Comparison of ENCODE assay signal across 8 cellular contexts in genomic region chr11:62841361-62842170, GRCh38. TPM values are rescaled to one million over a fixed set of nuclear protein-coding genes. Genes with fewer than 3 reads are reported as not detected.
A peak's percentile ranks its signal among the peaks of the same experiment; 100 is the strongest.
DNase-seq lines count a peak whose midpoint lies in the region; ATAC-seq and FAIRE-seq lines count a peak whose summit lies in the region.

No MANE protein-coding gene starts in this region.

- FAIRE-seq in HTR-8/SVneo (lab: Jason Lieb, UNC) = peak; percentile 95

- peak; percentile 88 for DNase-seq in D341Med (ENCODE audit: low spot score)
- peak; percentile 89 for DNase-seq in HTR-8/SVneo (ENCODE audit: insufficient read length, low spot score)
- DNase-seq in NT2/D1 (ENCODE audit: low read depth, low spot score) = peak; percentile 95
- DNase-seq in activated CD8-positive, alpha-beta memory T cell treated with anti-CD3 and anti-CD28 coated beads, Interleukin-2, amount 50 U/mL, for 24 hours (ENCODE audit: extremely low read depth) = peak; percentile 62
- peak; percentile 100 for DNase-seq in epithelial cell of prostate (ENCODE audit: low read depth, low spot score)
- peak; percentile 85 for DNase-seq in stimulated activated CD8-positive, alpha-beta memory T cell treated with anti-CD3 and anti-CD28 coated beads, Interleukin-4, amount 100 ng/mL, for 48 hours

- peak overlapping the region; percentile 88 for H3K9ac ChIP-seq in NT2/D1 (ENCODE audit: insufficient read length, low read depth)

- ATAC-seq in GM21381 (IDR thresholded peaks at IDR 0.05; ENCODE audit: unreplicated experiment) = peak; percentile 56

- H3K4me1 ChIP-seq in NT2/D1 (ENCODE audit: insufficient read depth, insufficient read length) (peaks cover 4% of the 10 kb centered on the region), mononuclear cell (ENCODE audit: insufficient read depth, low read length) (peaks cover 34% of the 10 kb centered on the region)

- H3K4me3 ChIP-seq in NT2/D1 (ENCODE audit: insufficient read length, low read depth) (peak overlapping the region; percentile 22), mononuclear cell (ENCODE audit: low read length) (peak overlapping the region; percentile 66)

- H3K36me3 ChIP-seq in NT2/D1 (ENCODE audit: insufficient read depth, insufficient read length, low read length) = peaks cover 20% of the 10 kb centered on the region

- peaks cover 9% of the 10 kb centered on the region for H3K9me3 ChIP-seq in NT2/D1 (ENCODE audit: insufficient read depth, low read length)
- no peaks in the 10 kb centered on the region for H3K9me3 ChIP-seq in mononuclear cell (ENCODE audit: low read depth, low read length)

- H3K27me3 ChIP-seq in NT2/D1 (ENCODE audit: insufficient read depth, insufficient read length) (no peaks in the 10 kb centered on the region), mononuclear cell (ENCODE audit: insufficient read depth, low read length) (no peaks in the 10 kb centered on the region)

- peak overlapping the region; percentile 94 for H3K27ac ChIP-seq in epithelial cell of prostate

RNA-seq across cellular contexts. Expression of gene WDR74, which starts 2.2 kb away (rescaled TPM):
- 143 TPM for total RNA-seq in mononuclear cell

RNA-seq across cellular contexts. Expression of gene TEX54, which starts 8.9 kb away (rescaled TPM):
- 2.4 TPM for total RNA-seq in mononuclear cell

RNA-seq across cellular contexts. Expression of gene STX5, which starts 9.7 kb away (rescaled TPM):
- total RNA-seq in mononuclear cell = 48.2 TPM

RNA-seq across cellular contexts. Expression of gene NXF1, which starts 36.3 kb away (rescaled TPM):
- total RNA-seq in mononuclear cell = 169 TPM

RNA-seq across cellular contexts. Expression of gene SLC3A2, which starts 39.1 kb away (rescaled TPM):
- total RNA-seq in mononuclear cell = 125 TPM

Comparison
In these comparisons a context has a peak if more than half of its experiments do, and no peak if none do; other contexts are left out.
1. Peak in every context shown above with its lines: DNase-seq, ATAC-seq, H3K4me3 ChIP-seq and H3K27ac ChIP-seq.